ENCODE assay signal across 24 cellular contexts in the genomic region with DNA sequence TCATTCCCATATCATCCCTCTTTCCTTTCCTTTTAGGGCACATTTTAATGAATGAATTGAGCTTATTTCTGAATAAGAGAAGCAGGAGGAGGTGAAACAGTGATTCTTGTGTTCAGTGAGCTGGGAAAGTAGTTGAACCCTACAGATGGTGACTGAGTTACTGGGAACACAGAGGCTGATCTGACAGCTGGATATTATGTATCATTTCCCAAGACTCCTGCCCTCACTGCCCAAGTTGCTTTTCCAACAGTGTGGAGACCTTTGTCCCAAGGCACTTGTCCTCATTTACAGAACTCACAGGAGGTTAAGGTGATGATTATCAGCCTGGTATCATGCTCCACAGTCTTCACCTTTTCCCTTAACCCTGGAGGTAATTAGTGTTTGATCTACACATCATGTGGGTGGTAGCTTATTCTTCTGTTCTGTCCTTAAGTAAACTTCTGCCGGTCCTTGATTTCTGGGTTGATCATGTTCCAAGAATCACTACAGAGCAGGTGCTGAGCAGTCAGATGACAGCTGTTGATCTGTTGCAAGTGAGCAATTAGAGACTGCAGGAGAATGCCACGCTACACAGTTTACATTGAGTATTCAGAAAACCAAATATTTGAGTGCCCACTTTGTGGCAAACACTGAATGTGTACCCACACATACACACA. TPM values are rescaled to one million over a fixed set of nuclear protein-coding genes. Genes with fewer than 3 reads are reported as not detected.
DNase-seq lines count a peak whose midpoint lies in the region; ATAC-seq and TF ChIP-seq lines count a peak whose summit lies in the region.
"Had no signal": no experiment of that assay in that cellular context is flagged by ENCODE, and none has a peak within 500 bp of the region (broad histone marks: within the 10 kb centered on the region; RNA-seq: fewer than 3 reads in every experiment).

No MANE protein-coding gene starts in this region.

- 52 to 61% methylated on average over 2 of the region's 2 CpGs for WGBS in upper lobe of left lung, 2 donors

- ATAC-seq in upper lobe of left lung (ENCODE audit: low FRiP score in 2 of 2), result no peak
- ATAC-seq in HG03378 (IDR thresholded peaks at IDR 0.05; ENCODE audit: unreplicated experiment), result no peak
- ATAC-seq in GM21423 (IDR thresholded peaks at IDR 0.05; ENCODE audit: unreplicated experiment), result no peak
- ATAC-seq: activated naive CD8-positive, alpha-beta T cell treated with anti-CD3 and anti-CD28 coated beads, Interleukin-2, amount 50 U/mL, for 24 hours had no signal

- peak; percentile 37 for DNase-seq in LNCaP clone FGC (ENCODE audit: low read depth)
- DNase-seq in NCI-H2029 treated with DMSO at 0.1 percent for 48 hours (lab: John Stamatoyannopoulos, UW), result peak; percentile 97
- peak; percentile 55 for DNase-seq in NCI-H524 treated with DMSO at 0.1 percent for 48 hours (lab: John Stamatoyannopoulos, UW)
- DNase-seq in myocyte (ENCODE audit: low read depth), result peak; percentile 60
- no peak for DNase-seq in upper lobe of left lung
- DNase-seq: activated naive CD8-positive, alpha-beta T cell treated with anti-CD3 and anti-CD28 coated beads, Interleukin-2, amount 50 U/mL, for 24 hours; AML-193; dorsolateral prefrontal cortex; erythroblast; GM23248; KBM-7; OCI-M1; stimulated activated CD4-positive, alpha-beta T cell treated with anti-CD3 and anti-CD28 coated beads, Interleukin-2, amount 100 ng/mL, for 48 hours; substantia nigra had no signal

- TF ChIP-seq CTCF in LNCaP clone FGC (IDR thresholded peaks at IDR 0.05; ENCODE audit: control insufficient read depth, extremely low read depth, insufficient read depth), result no peak
- no peak for TF ChIP-seq CTCF in upper lobe of left lung (IDR thresholded peaks at IDR 0.05)

- peaks cover 0 to 5% (median 0%) of the 10 kb centered on the region in 4 donors for H3K9me3 ChIP-seq in upper lobe of left lung
- H3K9me3 ChIP-seq: breast epithelium had no signal

- no peak overlapping the region for H3K27ac ChIP-seq in upper lobe of left lung
- H3K27ac ChIP-seq: breast epithelium, dorsolateral prefrontal cortex, GM23248, SJSA1 had no signal

- no peak for TF ChIP-seq EP300 in upper lobe of left lung (IDR thresholded peaks at IDR 0.05)

- H3K4me1 ChIP-seq in upper lobe of left lung, result peaks cover 0 to 15% (median 0%) of the 10 kb centered on the region in 4 donors
- H3K4me1 ChIP-seq: breast epithelium, SJSA1 had no signal

- no peaks in the 10 kb centered on the region for H3K36me3 ChIP-seq in upper lobe of left lung
- H3K36me3 ChIP-seq: breast epithelium, SJSA1 had no signal

- peaks cover 0 to 37% (median 22%) of the 10 kb centered on the region in 4 donors for H3K27me3 ChIP-seq in upper lobe of left lung

- H3K4me3 ChIP-seq in LNCaP clone FGC (ENCODE audit: low read depth, low read length), result no peak overlapping the region
- H3K4me3 ChIP-seq in upper lobe of left lung, result no peak overlapping the region
- H3K4me3 ChIP-seq: breast epithelium, dorsolateral prefrontal cortex, GM23248, SJSA1 had no signal

- TF ChIP-seq POLR2A in upper lobe of left lung (IDR thresholded peaks at IDR 0.05), result no peak

RNA-seq across cellular contexts. Expression of gene PRLHR, which starts 2.6 kb away (rescaled TPM):
- total RNA-seq in myocyte, result not detected in 2 replicates
- not detected for polyA plus RNA-seq in myocyte (2012)
- 1 to 10 TPM in 1 of 6 donors, not detected in 5; 2.1 TPM for total RNA-seq in upper lobe of left lung
- total RNA-seq: activated CD8-positive, alpha-beta memory T cell treated with anti-CD3 and anti-CD28 coated beads for 36 hours; activated T-helper 2 cell treated with anti-CD3 and anti-CD28 coated beads, Interferon-gamma antibody, Interleukin-2, Interleukin-4, amounts not matched to agents 10 μg/mL and 5 μg/mL and 100 μg/mL, durations not matched to agents 14 hours and 24 hours and 36 hours; breast epithelium; glomerular endothelial cell; GM23248; lower leg skin; osteocyte; SJSA1; T-helper 2 cell treated with Interferon-gamma antibody and Interleukin-4, amounts not matched to agents 100 ng/mL and 5 ng/mL, for 36 hours had no signal
- polyA plus RNA-seq: GM23248 had no signal

Comparison
In these comparisons a context has a peak if more than half of its experiments do, and no peak if none do; other contexts are left out.
1. DNase-seq: peak in LNCaP clone FGC (single experiment), NCI-H2029 treated with DMSO at 0.1 percent for 48 hours (single experiment), NCI-H524 treated with DMSO at 0.1 percent for 48 hours (single experiment) and myocyte (single experiment); none in upper lobe of left lung (0 of 2).